Comparison of ENCODE assay signal across 8 cellular contexts in the genomic region with DNA sequence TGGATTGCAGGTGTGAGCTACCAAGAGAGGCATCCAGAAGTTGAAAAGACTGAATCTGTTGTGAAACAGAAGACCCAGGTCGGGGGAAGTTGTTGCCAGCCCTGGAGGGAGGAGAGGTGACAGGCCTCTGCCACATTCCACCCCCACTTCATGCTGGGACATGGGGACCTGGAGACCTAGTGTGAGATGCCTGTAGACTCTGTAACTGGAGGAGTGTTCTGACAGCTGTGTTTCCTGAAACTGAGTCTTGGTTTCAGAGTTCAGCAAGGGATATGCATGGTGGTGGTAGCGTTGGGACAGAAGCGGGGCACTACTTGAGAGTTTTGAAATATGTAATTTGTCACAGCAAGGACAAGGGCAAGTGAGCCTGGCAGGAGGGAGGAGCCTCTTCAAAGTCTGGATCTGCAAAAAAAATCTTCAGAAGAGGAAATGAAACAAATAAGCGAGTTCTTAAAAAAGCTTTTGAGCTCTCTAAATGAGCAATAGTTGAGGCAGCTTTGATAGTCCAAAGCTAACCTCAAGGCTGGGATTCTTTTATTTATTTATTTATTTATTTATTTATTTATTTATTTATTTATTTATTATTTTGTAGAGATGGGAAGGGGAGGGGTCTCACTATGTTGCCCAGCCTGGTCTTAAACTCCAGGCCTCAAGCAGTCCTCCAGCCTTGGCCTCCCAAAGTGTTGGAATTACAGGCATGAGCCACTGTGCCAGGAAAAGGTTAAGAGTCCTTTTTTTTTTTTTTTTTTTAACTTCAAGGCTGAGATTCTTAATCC. TPM values are rescaled to one million over a fixed set of nuclear protein-coding genes. Genes with fewer than 3 reads are reported as not detected.
DNase-seq lines count a peak whose midpoint lies in the region; ATAC-seq, FAIRE-seq and TF ChIP-seq lines count a peak whose summit lies in the region.

No MANE protein-coding gene starts in this region.

- H3K4me3 ChIP-seq in CD4-positive, CD25-positive, alpha-beta regulatory T cell (ENCODE audit: low read depth, low read length) = peak overlapping the region; percentile 37
- peak overlapping the region in 1 of 3 experiments; percentile 25; a peak in 2 of 6 replicates for H3K4me3 ChIP-seq in HepG2 (replicated peaks in 1 of 3; ENCODE audit: insufficient read depth in 1 of 3, low read depth in 2 of 3, low read length in 3 of 3)
- H3K4me3 ChIP-seq in tibial nerve = no peak overlapping the region

- no peak for FAIRE-seq in HepG2 (lab: Jason Lieb, UNC)

- no peak for TF ChIP-seq EP300 in HepG2 (IDR thresholded peaks at IDR 0.05; ENCODE audit: low read depth in 2 of 2, low read length in 2 of 2)
- no peak for TF ChIP-seq EP300 in HepG2 (CRISPR knock-in tag; IDR thresholded peaks at IDR 0.05; ENCODE audit: borderline replicate concordance)
- no peak for TF ChIP-seq EP300 in tibial nerve (IDR thresholded peaks at IDR 0.05)

- 66% methylated on average over 4 of the region's 4 CpGs for WGBS in HepG2 (ENCODE audit: low lambda C conversion rate)
- 71 to 84% methylated on average over 4 of the region's 4 CpGs for WGBS in tibial nerve, 2 donors

- no TSS peak for BruUV-seq in HepG2 (replicated peaks; lab: Mats Ljungman, UMichigan)

- H3K36me3 Mint-ChIP-seq in CD4-positive, CD25-positive, alpha-beta regulatory T cell = no peaks in the 10 kb centered on the region
- no peaks in the 10 kb centered on the region for H3K36me3 Mint-ChIP-seq in activated CD4-positive, alpha-beta memory T cell treated with anti-CD3 and anti-CD28 coated beads for 36 hours

- ATAC-seq in CD4-positive, CD25-positive, alpha-beta regulatory T cell (ENCODE audit: low read depth in 2 of 2) = peak; percentile 30 to 35
- peak; percentile 80 for ATAC-seq in GM19351 (IDR thresholded peaks at IDR 0.05; ENCODE audit: unreplicated experiment)
- ATAC-seq in HG03196 (IDR thresholded peaks at IDR 0.05; ENCODE audit: unreplicated experiment) = peak; percentile 83
- ATAC-seq in HepG2 = peak; percentile 82

- H3K27ac ChIP-seq in CD4-positive, CD25-positive, alpha-beta regulatory T cell (ENCODE audit: insufficient read depth, low read length, poor library complexity, severe bottlenecking) = no peak overlapping the region
- H3K27ac ChIP-seq in HepG2 (ENCODE audit: extremely low read length, insufficient read depth, low read length) (peak overlapping the region; percentile 57), tibial nerve (peak overlapping the region in 3 of 4 donors; percentile 48 to 79 (median 60))

- H3K9me3 ChIP-seq in CD4-positive, CD25-positive, alpha-beta regulatory T cell (ENCODE audit: control insufficient read depth in 2 of 2, low read length in 2 of 2) = no peaks in the 10 kb centered on the region
- H3K9me3 ChIP-seq in HepG2 (ENCODE audit: low read length) (no peaks in the 10 kb centered on the region), tibial nerve (peaks cover 0 to 6% (median 0%) of the 10 kb centered on the region in 4 donors)

- peak overlapping the region; percentile 59 for H3K4me2 ChIP-seq in HepG2 (ENCODE audit: low read depth, low read length)

- no peaks in the 10 kb centered on the region for H3K4me1 ChIP-seq in CD4-positive, CD25-positive, alpha-beta regulatory T cell (ENCODE audit: control insufficient read depth, insufficient read depth, low read length, poor library complexity, severe bottlenecking)
- peaks cover 45% of the 10 kb centered on the region for H3K4me1 ChIP-seq in HepG2 (ENCODE audit: insufficient read depth, low read length)
- peaks cover 0 to 12% (median 6%) of the 10 kb centered on the region in 4 donors for H3K4me1 ChIP-seq in tibial nerve

- POLR2A ChIA-PET in activated CD4-positive, alpha-beta memory T cell treated with anti-CD3 and anti-CD28 coated beads for 36 hours (lab: Charles Lee) = interaction anchor here (0.6 to 1.7 kb wide), 5 partner anchors 57 to 433 kb away, joined by 3 to 5 read pairs (median 4); a partner anchor contains a TSS
- POLR2A ChIA-PET in HepG2 (lab: Yijun Ruan, JAX) = interaction anchor here (0.7 to 4.5 kb wide), 10 partner anchors 15 to 147 kb away, joined by 3 to 35 read pairs (median 6); a partner anchor contains a TSS

- peak overlapping the region in 1 of 3 donors; percentile 3 for H3K27ac Mint-ChIP-seq in CD4-positive, CD25-positive, alpha-beta regulatory T cell
- H3K27ac Mint-ChIP-seq in activated CD4-positive, alpha-beta memory T cell treated with anti-CD3 and anti-CD28 coated beads for 36 hours = peak overlapping the region; percentile 66

- peaks cover 0 to 1% (median 0%) of the 10 kb centered on the region in 7 donors for H3K9me3 Mint-ChIP-seq in CD4-positive, CD25-positive, alpha-beta regulatory T cell
- peaks cover under 1% of the 10 kb centered on the region for H3K9me3 Mint-ChIP-seq in activated CD4-positive, alpha-beta memory T cell treated with anti-CD3 and anti-CD28 coated beads for 36 hours

- H3K27me3 ChIP-seq in CD4-positive, CD25-positive, alpha-beta regulatory T cell (ENCODE audit: control insufficient read depth, insufficient read depth, low read length) = no peaks in the 10 kb centered on the region
- H3K27me3 ChIP-seq in HepG2 (ENCODE audit: control insufficient read depth in 1 of 2, insufficient read depth in 2 of 2, low read length in 2 of 2) = no peaks in the 10 kb centered on the region
- no peaks in the 10 kb centered on the region for H3K27me3 ChIP-seq in tibial nerve

- H3K79me2 ChIP-seq in HepG2 (ENCODE audit: insufficient read depth, low read length) = no peaks in the 10 kb centered on the region

- peak overlapping the region; percentile 51 for H3K9ac ChIP-seq in HepG2 (ENCODE audit: insufficient read depth, low read depth, low read length)

- no peak for TF ChIP-seq POLR2A in HepG2 (IDR thresholded peaks at IDR 0.05; ENCODE audit: insufficient read depth in 1 of 2, low read depth in 2 of 2, low read length in 2 of 2)
- TF ChIP-seq POLR2A in tibial nerve (IDR thresholded peaks at IDR 0.05) = no peak

- no peak for TF ChIP-seq RAD21 in HepG2 (CRISPR knock-in tag; IDR thresholded peaks at IDR 0.05)

- H3K4me1 Mint-ChIP-seq in CD4-positive, CD25-positive, alpha-beta regulatory T cell = peaks cover 10 to 13% (median 11%) of the 10 kb centered on the region in 4 donors
- H3K4me1 Mint-ChIP-seq in activated CD4-positive, alpha-beta memory T cell treated with anti-CD3 and anti-CD28 coated beads for 36 hours (ENCODE audit: low read depth) = peaks cover 33% of the 10 kb centered on the region

- TF ChIP-seq CTCF in HepG2 (CRISPR knock-in tag; IDR thresholded peaks at IDR 0.05) (no peak), tibial nerve (IDR thresholded peaks at IDR 0.05) (no peak)

- DNase-seq in CD4-positive, CD25-positive, alpha-beta regulatory T cell = peak in 1 of 3 donors; percentile 67
- DNase-seq in activated CD4-positive, alpha-beta memory T cell treated with anti-CD3 and anti-CD28 coated beads for 36 hours = peak; percentile 71
- DNase-seq in HepG2 (ENCODE audit: low spot score) (peak; percentile 45), tibial nerve (ENCODE audit: low spot score in 2 of 2) (no peak), COLO829 (ENCODE audit: low spot score) (no peak), G401 (ENCODE audit: low spot score) (no peak)

- no peaks in the 10 kb centered on the region for H3K36me3 ChIP-seq in CD4-positive, CD25-positive, alpha-beta regulatory T cell (ENCODE audit: control insufficient read depth, insufficient read depth, low read length)
- H3K36me3 ChIP-seq in HepG2 (replicated peaks in 1 of 2; ENCODE audit: control insufficient read depth in 1 of 2, insufficient read depth in 2 of 2, low read length in 2 of 2) (no peaks in the 10 kb centered on the region), tibial nerve (no peaks in the 10 kb centered on the region)

- in situ Hi-C loops in HepG2 (cut with HindIII; ENCODE audit: extremely low pct_ligation_motif_present, low pct_unique_long_range_greater_than_20kb) = no loop called here
- in situ Hi-C loops in G401 (cut with HindIII; ENCODE audit: low sequenced_read_pairs) = no loop called here

- no peaks in the 10 kb centered on the region for H4K20me1 ChIP-seq in HepG2 (ENCODE audit: insufficient read depth, low read length)

- H3K27me3 Mint-ChIP-seq in CD4-positive, CD25-positive, alpha-beta regulatory T cell = peaks cover 15% of the 10 kb centered on the region
- H3K27me3 Mint-ChIP-seq in activated CD4-positive, alpha-beta memory T cell treated with anti-CD3 and anti-CD28 coated beads for 36 hours = no peaks in the 10 kb centered on the region

- H3K4me3 Mint-ChIP-seq in CD4-positive, CD25-positive, alpha-beta regulatory T cell = peak overlapping the region in 3 of 4 donors; percentile 6 to 70 (median 24)
- H3K4me3 Mint-ChIP-seq in activated CD4-positive, alpha-beta memory T cell treated with anti-CD3 and anti-CD28 coated beads for 36 hours = no peak overlapping the region

- H2AFZ ChIP-seq in HepG2 (ENCODE audit: low read length) = peak overlapping the region; percentile 83

- intact Hi-C loops in activated CD4-positive, alpha-beta memory T cell treated with anti-CD3 and anti-CD28 coated beads for 36 hours (cut with micrococcal nuclease) = loop anchor here (1.0 to 10.0 kb wide), 6 partner anchors 111 to 1114 kb away; no protein-coding TSS in a partner anchor
- intact Hi-C loops in HepG2 (cut with micrococcal nuclease; ENCODE audit: unreplicated experiment) = loop anchor here (1.0 to 5.0 kb wide), 9 partner anchors 19 to 431 kb away; no protein-coding TSS in a partner anchor

- CTCF ChIA-PET in activated CD4-positive, alpha-beta memory T cell treated with anti-CD3 and anti-CD28 coated beads for 36 hours (lab: Charles Lee) = interaction anchor here (0.5 to 5.4 kb wide), 61 partner anchors 8 to 1114 kb away, joined by 3 to 64 read pairs (median 5); a partner anchor contains a TSS
- CTCF ChIA-PET in HepG2 (lab: Yijun Ruan, JAX; ENCODE audit: low intra/inter-chr PET ratio, low total read pairs) = interaction anchor here (1.4 to 3.1 kb wide), 4 partner anchors 72 to 409 kb away, joined by 4 to 32 read pairs (median 8); no protein-coding TSS in a partner anchor

RNA-seq across cellular contexts. Expression of a gene that starts 58.9 kb away (rescaled TPM):
- 11.8 TPM for total RNA-seq in CD4-positive, CD25-positive, alpha-beta regulatory T cell
- polyA plus RNA-seq in CD4-positive, CD25-positive, alpha-beta regulatory T cell = 1 to 10 TPM; 5.8 to 9.0 (median 6.6) TPM
- total RNA-seq in activated CD4-positive, alpha-beta memory T cell treated with anti-CD3 and anti-CD28 coated beads for 36 hours = 10 to 100 TPM; 17.5 to 17.7 TPM
- total RNA-seq in HepG2 (2016; rRNA removed; fragmentation: Illumina TruSeq; extraction: Trizol) = 19.3 and 42.7 TPM in 2 replicates
- 13.7 and 15.1 TPM in 2 replicates for total RNA-seq in HepG2 (2016; cell fraction: cytosol; rRNA removed; fragmentation: Illumina TruSeq; extraction: Trizol; ENCODE audit: low read depth)
- 17.7 and 39.8 TPM in 2 replicates for total RNA-seq in HepG2 (2016; cell fraction: insoluble cytoplasmic fraction; rRNA removed; fragmentation: Illumina TruSeq; extraction: Trizol)
- 9.5 and 12.2 TPM in 2 replicates for total RNA-seq in HepG2 (2016; cell fraction: membrane; rRNA removed; fragmentation: Illumina TruSeq; extraction: Trizol)
- total RNA-seq in HepG2 (2016; cell fraction: nucleus; rRNA removed; fragmentation: Illumina TruSeq; extraction: Trizol) = 29.6 and 33.4 TPM in 2 replicates
- polyA plus RNA-seq in HepG2 (2011; rRNA removed) = 2.6 and 5.0 TPM in 2 replicates
- 1.1 and 1.8 TPM in 2 replicates for polyA plus RNA-seq in HepG2 (2011; cell fraction: cytosol; rRNA removed)
- polyA plus RNA-seq in HepG2 (2011; cell fraction: nucleus; rRNA removed) = 2.6 and 2.7 TPM in 2 replicates
- 5.4 and 9.3 TPM in 2 replicates for polyA plus RNA-seq in HepG2 (2012)
- polyA plus RNA-seq in HepG2 (2016; cell fraction: cytosol; fragmentation: Illumina TruSeq; extraction: Trizol; ENCODE audit: low read depth) = 0.26 and 0.34 TPM in 2 replicates
- polyA plus RNA-seq in HepG2 (2016; cell fraction: insoluble cytoplasmic fraction; fragmentation: Illumina TruSeq; extraction: Trizol; ENCODE audit: low read depth) = 17.0 and 18.2 TPM in 2 replicates
- 0.85 and 1.0 TPM in 2 replicates for polyA plus RNA-seq in HepG2 (2016; cell fraction: membrane; fragmentation: Illumina TruSeq; extraction: Trizol; ENCODE audit: low read depth)
- 17.2 and 17.6 TPM in 2 replicates for polyA plus RNA-seq in HepG2 (2016; cell fraction: nucleus; fragmentation: Illumina TruSeq; extraction: Trizol; ENCODE audit: insufficient read depth, low read depth)
- polyA minus RNA-seq in HepG2 (2011; rRNA and poly(A)+ RNA removed; ENCODE audit: low replicate concordance) = 1.6 and 2.5 TPM in 2 replicates
- polyA minus RNA-seq in HepG2 (2011; cell fraction: cytosol; rRNA and poly(A)+ RNA removed) = 21.9 and 22.2 TPM in 2 replicates
- 23.8 and 31.0 TPM in 2 replicates for polyA minus RNA-seq in HepG2 (2011; cell fraction: nucleus; rRNA and poly(A)+ RNA removed)
- total RNA-seq in tibial nerve = 10 to 100 TPM; 18.4 to 34.8 (median 24.1) TPM
- 7.6 and 10.0 TPM in 2 replicates for total RNA-seq in G401 (2014; rRNA removed; shearing (Covaris generic))

Comparison
In these comparisons a context has a peak if more than half of its experiments do, and no peak if none do; other contexts are left out.
1. ATAC-seq: peak in every context shown above with its lines; median percentile 83 in HG03196; 82 in HepG2; 80 in GM19351; 32 in CD4-positive, CD25-positive, alpha-beta regulatory T cell.
2. DNase-seq: peak in activated CD4-positive, alpha-beta memory T cell treated with anti-CD3 and anti-CD28 coated beads for 36 hours (single experiment) and HepG2 (single experiment); none in tibial nerve (0 of 2), COLO829 (single experiment) and G401 (single experiment).